23 cellular contexts compared by ENCODE assay signal in genomic region chr15:69673236-69673881, GRCh38.
"Had no signal": no experiment of that assay in that cellular context is flagged by ENCODE, and none has a peak within 500 bp of the region (broad histone marks: within the 10 kb centered on the region; RNA-seq: fewer than 3 reads in every experiment).

No MANE protein-coding gene starts in this region.

- FAIRE-seq: astrocyte had no signal

- H3K4me3 ChIP-seq: PC-9 had no signal

- ATAC-seq: activated T-cell treated with anti-CD3 and anti-CD28 coated beads, Interleukin-2, amount 50 U/mL, for 4 hours; activated T-helper 17 cell treated with anti-CD3 and anti-CD28 coated beads, Interleukin-2, amount 50 U/mL, for 72 hours; T-helper 17 cell had no signal

- H3K4me2 ChIP-seq: PC-9 had no signal

- H3K27ac ChIP-seq: PC-9 had no signal

- H2AFZ ChIP-seq: PC-9 had no signal

- DNase-seq: activated B cell treated with CpG ODN at 0.5 μM for 24 hours; activated CD4-positive, alpha-beta memory T cell treated with anti-CD3 and anti-CD28 coated beads for 36 hours; activated CD4-positive, alpha-beta T cell treated with anti-CD3 and anti-CD28 coated beads for 1 hour; activated CD4-positive, alpha-beta T cell treated with anti-CD3 and anti-CD28 coated beads, Interleukin-2, amount 10 ng/mL, durations not matched to agents 24 days and 14 days; activated CD8-positive, alpha-beta memory T cell treated with anti-CD3 and anti-CD28 coated beads for 24 hours; activated gamma-delta T cell; activated naive CD4-positive, alpha-beta T cell treated with anti-CD3 and anti-CD28 coated beads for 36 hours; activated T-cell treated with anti-CD3 and anti-CD28 coated beads, Interleukin-2, amount 50 U/mL, for 4 hours; amygdala; NCI-H1105 treated with DMSO at 0.1 percent for 48 hours; NCI-H1436 treated with DMSO at 0.1 percent for 48 hours; NCI-H1930; NCI-H2171; NCI-H2227 treated with DMSO at 0.1 percent for 48 hours; NCI-H446 treated with DMSO at 0.1 percent for 48 hours; NCI-H69; NK-92 treated with Interleukin-12 subunit alpha and Interleukin-12 subunit beta, amount 100 ng/mL, for 24 hours; PC-9; SIG-M5; T-helper 17 cell; T-helper 9 cell had no signal
